9 cellular contexts compared by ENCODE assay signal in the genomic region with DNA sequence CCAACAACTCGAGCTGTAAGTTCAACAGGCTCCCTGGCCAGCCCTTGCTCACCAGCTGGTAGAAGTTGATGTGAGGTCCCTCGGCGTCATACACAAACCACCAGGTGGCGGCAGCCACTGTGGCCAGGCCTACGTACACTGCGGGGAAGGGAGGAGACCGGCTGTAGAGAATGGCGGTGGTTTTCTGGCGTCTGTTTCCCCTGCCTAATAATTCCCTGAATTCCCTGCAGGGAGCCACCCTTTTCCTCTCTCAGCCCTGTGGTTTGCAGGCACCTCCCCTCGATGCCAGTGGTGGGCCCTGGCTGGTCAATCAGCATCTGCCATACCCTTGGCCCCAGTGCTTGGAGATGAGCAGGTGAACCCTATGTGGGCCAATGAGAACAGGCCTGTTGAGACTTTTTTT. TPM values are rescaled to one million over a fixed set of nuclear protein-coding genes. Genes with fewer than 3 reads are reported as not detected.
A peak's percentile ranks its signal among the peaks of the same experiment; 100 is the strongest.
DNase-seq lines count a peak whose midpoint lies in the region; ATAC-seq, FAIRE-seq and TF ChIP-seq lines count a peak whose summit lies in the region.
"Had no signal": no experiment of that assay in that cellular context is flagged by ENCODE, and none has a peak within 500 bp of the region (broad histone marks: within the 10 kb centered on the region; RNA-seq: fewer than 3 reads in every experiment).

No MANE protein-coding gene starts in this region.

- dilution Hi-C loops in keratinocyte (cut with MboI; ENCODE audit: extremely low pct_ligation_motif_present, low sequenced_read_pairs): no loop called here

- no peaks in the 10 kb centered on the region for H3K9me1 ChIP-seq in keratinocyte (ENCODE audit: control insufficient read depth, extremely low read depth, insufficient read depth, low read length)

- H3K27me3 Mint-ChIP-seq in brain: no peaks in the 10 kb centered on the region

- H3K4me1 ChIP-seq in keratinocyte (ENCODE audit: control insufficient read depth, extremely low read depth, insufficient read depth, low read length) (no peaks in the 10 kb centered on the region), stomach (peaks cover 0 to 8% (median 7%) of the 10 kb centered on the region in 4 donors)

- no peaks in the 10 kb centered on the region for H3K9me3 ChIP-seq in keratinocyte (ENCODE audit: control insufficient read depth, low read depth, low read length)
- no peaks in the 10 kb centered on the region for H3K9me3 ChIP-seq in stomach

- no peaks in the 10 kb centered on the region for H3K79me2 ChIP-seq in keratinocyte (ENCODE audit: control insufficient read depth, insufficient read depth, low read length)

- H3K4me2 ChIP-seq in keratinocyte (ENCODE audit: control insufficient read depth, extremely low read depth, insufficient read depth, low read depth, low read length): no peak overlapping the region

- WGBS in stomach, 5 donors: 7 to 30% (median 12%) methylated on average over 3 to 10 of the region's 10 CpGs

- H3K27ac Mint-ChIP-seq in brain: no peak overlapping the region

- no peaks in the 10 kb centered on the region for H3K4me1 Mint-ChIP-seq in brain

- H3K36me3 Mint-ChIP-seq in brain: no peaks in the 10 kb centered on the region

- intact Hi-C loops in stomach (cut with DNase I; ENCODE audit: low total_unique reads): loop anchor here (5.0 kb wide), 1 partner anchor 72 kb away; no protein-coding TSS in a partner anchor

- H3K27ac ChIP-seq in keratinocyte (ENCODE audit: control insufficient read depth, insufficient read depth, low read length): no peak overlapping the region
- H3K27ac ChIP-seq in stomach: no peak overlapping the region

- DNase-seq in AG04449 (ENCODE audit: low read depth, low spot score) (no peak), NCI-H82 treated with DMSO at 0.1 percent for 48 hours (lab: John Stamatoyannopoulos, UW; ENCODE audit: unreplicated experiment) (peak; percentile 43), keratinocyte (ENCODE audit: low read depth, low spot score) (no peak), stomach (peak; percentile 87)

- H2AFZ ChIP-seq in keratinocyte (ENCODE audit: control insufficient read depth, low read length): no peak overlapping the region

- H3K36me3 ChIP-seq in keratinocyte (ENCODE audit: control insufficient read depth in 2 of 2, extremely low read depth in 1 of 2, insufficient read depth in 2 of 2, low read length in 2 of 2): no peaks in the 10 kb centered on the region
- H3K36me3 ChIP-seq in stomach: peaks cover 11 to 83% (median 59%) of the 10 kb centered on the region in 4 donors

- H3K27me3 ChIP-seq in keratinocyte (ENCODE audit: control insufficient read depth, extremely low read depth, insufficient read depth, low read length) (no peaks in the 10 kb centered on the region), stomach (no peaks in the 10 kb centered on the region)

- no peak for ATAC-seq in HG03159 (IDR thresholded peaks at IDR 0.05; ENCODE audit: unreplicated experiment)
- ATAC-seq in GM18873 (IDR thresholded peaks at IDR 0.05; ENCODE audit: low FRiP score, unreplicated experiment): no peak

- H3K4me3 ChIP-seq in AG04449 (ENCODE audit: low read depth, low read length) (no peak overlapping the region), GM12875 (ENCODE audit: low read depth, low read length) (no peak overlapping the region), keratinocyte (ENCODE audit: control insufficient read depth in 2 of 3, extremely low read depth in 1 of 3, insufficient read depth in 2 of 3, low read depth in 1 of 3, low read length in 3 of 3) (no peak overlapping the region), stomach (no peak overlapping the region)

- POLR2A ChIA-PET in AG04449 (lab: Yijun Ruan, JAX): no interaction called here

- CTCF ChIA-PET in AG04449 (lab: Yijun Ruan, JAX): interaction anchor here (0.6 to 3.2 kb wide), 11 partner anchors 10 to 140 kb away, joined by 3 to 18 read pairs (median 3); a partner anchor contains a TSS

- no peak for FAIRE-seq in keratinocyte (lab: Jason Lieb, UNC)
- FAIRE-seq: endometrium had no signal

- TF ChIP-seq EP300 in stomach (IDR thresholded peaks at IDR 0.05): no peak

- no peak overlapping the region for H3K9ac ChIP-seq in keratinocyte (ENCODE audit: control insufficient read depth, extremely low read depth, insufficient read depth, low read length)

- no peak for TF ChIP-seq POLR2A in stomach (IDR thresholded peaks at IDR 0.05)

- peaks cover 0 to 2% (median 0%) of the 10 kb centered on the region in 5 experiments for H3K9me3 Mint-ChIP-seq in brain

- no peaks in the 10 kb centered on the region for H4K20me1 ChIP-seq in keratinocyte (ENCODE audit: control insufficient read depth, extremely low read depth, insufficient read depth, low read length)

- H3K4me3 Mint-ChIP-seq in brain: no peak overlapping the region

- TF ChIP-seq CTCF in AG04449 (IDR thresholded peaks at IDR 0.05; ENCODE audit: insufficient read depth, low read length, missing control alignments) (peak; percentile 71), GM12875 (IDR thresholded peaks at IDR 0.05; ENCODE audit: borderline replicate concordance, insufficient read depth, low read depth, low read length) (peak; percentile 60), brain (conservative IDR thresholded peaks at IDR 0.05) (peak; percentile 53 to 73), keratinocyte (optimal IDR thresholded peaks at IDR 0.05 in 1 of 3, IDR thresholded peaks at IDR 0.05 in 1 of 3, conservative IDR thresholded peaks at IDR 0.05 in 1 of 3; ENCODE audit: extremely low read depth in 1 of 3, insufficient read depth in 2 of 3, low read length in 3 of 3) (peak; percentile 52 to 87 (median 73)), stomach (IDR thresholded peaks at IDR 0.05) (peak in 5 of 7 experiments; percentile 62 to 86 (median 65))

RNA-seq across cellular contexts. Expression of a gene that starts 18.9 kb away (rescaled TPM):
- not detected for polyA plus RNA-seq in brain (ENCODE audit: insufficient read depth, low read depth, low replicate concordance)
- not detected in 3 replicates for polyA plus RNA-seq in keratinocyte
- not detected for polyA plus RNA-seq in keratinocyte (2011; ENCODE audit: low read depth)
- not detected in 2 replicates for polyA plus RNA-seq in keratinocyte (2011; cell fraction: cytosol; rRNA removed)
- polyA plus RNA-seq in keratinocyte (2011; cell fraction: nucleus; rRNA removed): not detected in 2 replicates
- not detected in 2 replicates for polyA plus RNA-seq in keratinocyte (2012; ENCODE audit: low replicate concordance)
- polyA minus RNA-seq in keratinocyte: not detected in 3 replicates
- polyA minus RNA-seq in keratinocyte (2011; cell fraction: cytosol; rRNA and poly(A)+ RNA removed): not detected
- not detected in 2 replicates for polyA minus RNA-seq in keratinocyte (2011; cell fraction: nucleus; rRNA and poly(A)+ RNA removed)
- total RNA-seq in stomach: 10 to 100 TPM in 1 of 5 donors, 1 to 10 TPM in 4; 2.4 to 13.4 (median 6.7) TPM
- polyA plus RNA-seq in stomach: 1 to 10 TPM in 1 of 3 donors, under 1 TPM in 2; 0.75 to 2.4 (median 0.92) TPM

RNA-seq across cellular contexts. Expression of a gene that starts 29.1 kb away (rescaled TPM):
- polyA plus RNA-seq in brain (ENCODE audit: insufficient read depth, low read depth, low replicate concordance): 160 TPM
- 0.13 to 0.46 TPM (median 0.21 TPM) in 3 replicates for polyA plus RNA-seq in keratinocyte
- polyA plus RNA-seq in keratinocyte (2011; ENCODE audit: low read depth): not detected
- 0.13 and 0.19 TPM in 2 replicates for polyA plus RNA-seq in keratinocyte (2011; cell fraction: cytosol; rRNA removed)
- 0.43 and 0.53 TPM in 2 replicates for polyA plus RNA-seq in keratinocyte (2011; cell fraction: nucleus; rRNA removed)
- 0.10 and 0.38 TPM in 2 replicates for polyA plus RNA-seq in keratinocyte (2012; ENCODE audit: low replicate concordance)
- 0.06 to 0.63 TPM (median 0.16 TPM) in 3 replicates for polyA minus RNA-seq in keratinocyte
- 0.38 TPM for polyA minus RNA-seq in keratinocyte (2011; cell fraction: cytosol; rRNA and poly(A)+ RNA removed)
- polyA minus RNA-seq in keratinocyte (2011; cell fraction: nucleus; rRNA and poly(A)+ RNA removed): 0.21 and 0.23 TPM in 2 replicates
- 1,000 to 10,000 TPM in 1 of 5 donors, 100 to 1,000 TPM in 2, 10 to 100 TPM in 2; 49.4 to 1,069 (median 212) TPM for total RNA-seq in stomach
- 10 to 100 TPM; 10.4 to 16.1 (median 15.4) TPM for polyA plus RNA-seq in stomach

RNA-seq across cellular contexts. Expression of a gene that starts 42.3 kb away (rescaled TPM):
- polyA plus RNA-seq in brain (ENCODE audit: insufficient read depth, low read depth, low replicate concordance) (21.9 TPM), keratinocyte (1.8 to 2.6 TPM (median 2.5 TPM) in 3 replicates), stomach (1 to 10 TPM; 2.1 to 6.4 (median 3.1) TPM)
- 1.6 TPM for polyA plus RNA-seq in keratinocyte (2011; ENCODE audit: low read depth)
- polyA plus RNA-seq in keratinocyte (2011; cell fraction: cytosol; rRNA removed): 0.91 and 1.3 TPM in 2 replicates
- polyA plus RNA-seq in keratinocyte (2011; cell fraction: nucleus; rRNA removed): 3.9 and 4.4 TPM in 2 replicates
- polyA plus RNA-seq in keratinocyte (2012; ENCODE audit: low replicate concordance): 1.6 and 2.4 TPM in 2 replicates
- polyA minus RNA-seq in keratinocyte: 2.0 to 2.6 TPM (median 2.6 TPM) in 3 replicates
- polyA minus RNA-seq in keratinocyte (2011; cell fraction: cytosol; rRNA and poly(A)+ RNA removed): 0.96 TPM
- polyA minus RNA-seq in keratinocyte (2011; cell fraction: nucleus; rRNA and poly(A)+ RNA removed): 1.6 and 1.9 TPM in 2 replicates
- 10 to 100 TPM in 1 of 5 donors, 1 to 10 TPM in 3, under 1 TPM in 1; 0.58 to 15.1 (median 6.2) TPM for total RNA-seq in stomach

Comparison
In these comparisons a context has a peak if more than half of its experiments do, and no peak if none do; other contexts are left out.
1. DNase-seq: peak in NCI-H82 treated with DMSO at 0.1 percent for 48 hours (single experiment) and stomach (single experiment); none in AG04449 (single experiment) and keratinocyte (single experiment).
2. RNA of a gene that starts 29.1 kb away (polyA plus RNA-seq): 160 TPM in brain (single experiment) and 10.4 to 16.1 TPM in stomach; 0.10 to 0.53 TPM in keratinocyte; every median in the first group is over 4 times any median in the second.
3. Peak in every context shown above with its lines, with median percentiles within 50 percentile points of each other: CTCF ChIP-seq.